Comparison of ENCODE assay signal across 8 cellular contexts in the genomic region with DNA sequence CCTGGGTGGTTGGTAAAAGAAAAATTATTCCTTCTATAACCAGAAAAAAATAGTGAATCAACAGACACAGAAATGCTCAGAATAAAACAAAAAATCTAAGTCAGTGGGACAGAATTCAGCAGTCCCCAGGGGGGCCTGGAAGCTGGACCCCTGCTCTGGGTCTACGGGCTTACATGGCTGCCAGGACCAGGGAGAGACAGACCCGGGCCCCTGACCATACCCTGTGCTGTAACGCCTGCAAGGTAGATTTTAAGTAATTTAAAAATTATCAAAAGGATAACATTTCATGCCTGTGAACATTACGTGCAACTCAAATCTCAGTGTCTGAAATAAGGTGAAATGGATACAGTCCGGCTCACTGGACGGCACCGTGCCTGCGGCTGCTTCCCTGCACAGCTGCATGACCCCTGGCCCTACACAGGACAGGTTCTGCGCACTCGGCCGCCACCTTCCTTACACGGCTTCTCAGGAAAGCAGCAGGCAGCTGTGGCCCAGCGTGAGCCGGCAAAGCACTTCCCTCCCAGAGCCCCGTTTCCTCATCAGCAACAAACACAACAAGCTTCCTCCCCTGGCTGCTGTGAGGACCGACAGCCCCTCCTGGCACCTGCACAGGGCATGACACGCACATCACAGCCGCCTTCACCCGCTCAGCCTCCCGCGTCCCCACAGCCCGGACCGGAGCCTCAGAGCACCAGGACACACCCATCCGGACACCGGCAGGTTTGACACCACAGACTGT. TPM values are rescaled to one million over a fixed set of nuclear protein-coding genes. Genes with fewer than 3 reads are reported as not detected.
DNase-seq lines count a peak whose midpoint lies in the region; ATAC-seq and TF ChIP-seq lines count a peak whose summit lies in the region.

No MANE protein-coding gene starts in this region.

- no peaks in the 10 kb centered on the region for H3K36me3 ChIP-seq in lower lobe of right lung
- H3K36me3 ChIP-seq in HAP-1 (replicated peaks): no peaks in the 10 kb centered on the region

- H3K4me1 Mint-ChIP-seq in T-cell: peaks cover 78 to 85% (median 85%) of the 10 kb centered on the region in 3 donors
- peaks cover 40% of the 10 kb centered on the region for H3K4me1 Mint-ChIP-seq in activated naive CD8-positive, alpha-beta T cell treated with anti-CD3 and anti-CD28 coated beads, Interleukin-2, amount 10 ng/mL, durations not matched to agents 7 days and 5 days
- peaks cover 81% of the 10 kb centered on the region for H3K4me1 Mint-ChIP-seq in stimulated activated naive CD8-positive, alpha-beta T cell treated with anti-CD3 and anti-CD28 coated beads, Interleukin-15, Interleukin-2, amounts not matched to agents 100 ng/mL and 50 ng/mL, for 24 hours (ENCODE audit: low read depth)

- intact Hi-C loops in lower lobe of right lung (cut with DNase I): no loop called here

- H3K27ac Mint-ChIP-seq in T-cell: peak overlapping the region; percentile 94 to 95
- H3K27ac Mint-ChIP-seq in activated naive CD8-positive, alpha-beta T cell treated with anti-CD3 and anti-CD28 coated beads, Interleukin-2, amount 10 ng/mL, durations not matched to agents 7 days and 5 days: peak overlapping the region; percentile 97
- H3K27ac Mint-ChIP-seq in stimulated activated naive CD8-positive, alpha-beta T cell treated with anti-CD3 and anti-CD28 coated beads, Interleukin-15, Interleukin-2, amounts not matched to agents 100 ng/mL and 50 ng/mL, for 24 hours: peak overlapping the region; percentile 70

- ATAC-seq in HG02798 (IDR thresholded peaks at IDR 0.05; ENCODE audit: poor library complexity, unreplicated experiment) (peak; percentile 59), T-cell (replicated peaks in 1 of 4) (peak; percentile 82 to 94 (median 89)), lower lobe of right lung (peak; percentile 55 to 71), HG03108 (IDR thresholded peaks at IDR 0.05; ENCODE audit: unreplicated experiment) (no peak)
- peak; percentile 93 for ATAC-seq in activated naive CD8-positive, alpha-beta T cell treated with anti-CD3 and anti-CD28 coated beads, Interleukin-2, amount 10 ng/mL, durations not matched to agents 7 days and 5 days (ENCODE audit: low read depth)

- no peak overlapping the region for H3K4me3 ChIP-seq in lower lobe of right lung
- no peak overlapping the region for H3K4me3 ChIP-seq in HAP-1

- H3K4me3 Mint-ChIP-seq in T-cell: peak overlapping the region; percentile 80 to 90 (median 85)
- H3K4me3 Mint-ChIP-seq in activated naive CD8-positive, alpha-beta T cell treated with anti-CD3 and anti-CD28 coated beads, Interleukin-2, amount 10 ng/mL, durations not matched to agents 7 days and 5 days: peak overlapping the region; percentile 88
- H3K4me3 Mint-ChIP-seq in stimulated activated naive CD8-positive, alpha-beta T cell treated with anti-CD3 and anti-CD28 coated beads, Interleukin-15, Interleukin-2, amounts not matched to agents 100 ng/mL and 50 ng/mL, for 24 hours: peak overlapping the region; percentile 72

- POLR2A ChIA-PET in T-cell (lab: Charles Lee): interaction anchor here (1.0 to 1.5 kb wide), 5 partner anchors 14 to 58 kb away, joined by 3 to 4 read pairs (median 4); no protein-coding TSS in a partner anchor
- POLR2A ChIA-PET in activated naive CD8-positive, alpha-beta T cell treated with anti-CD3 and anti-CD28 coated beads, Interleukin-2, amount 10 ng/mL, durations not matched to agents 7 days and 5 days (lab: Charles Lee): interaction anchor here (0.7 to 2.9 kb wide), 8 partner anchors 12 to 45 kb away, joined by 3 to 18 read pairs (median 6); partner anchors contain the start of gene RASA3

- no peaks in the 10 kb centered on the region for H3K27me3 ChIP-seq in lower lobe of right lung (ENCODE audit: low read depth)
- no peaks in the 10 kb centered on the region for H3K27me3 ChIP-seq in HAP-1 (ENCODE audit: low read depth)

- peaks cover 34% of the 10 kb centered on the region for H3K36me3 Mint-ChIP-seq in T-cell
- peaks cover 7% of the 10 kb centered on the region for H3K36me3 Mint-ChIP-seq in activated naive CD8-positive, alpha-beta T cell treated with anti-CD3 and anti-CD28 coated beads, Interleukin-2, amount 10 ng/mL, durations not matched to agents 7 days and 5 days
- H3K36me3 Mint-ChIP-seq in stimulated activated naive CD8-positive, alpha-beta T cell treated with anti-CD3 and anti-CD28 coated beads, Interleukin-15, Interleukin-2, amounts not matched to agents 100 ng/mL and 50 ng/mL, for 24 hours (ENCODE audit: low read depth): peaks cover 23% of the 10 kb centered on the region

- DNase-seq in COLO668 (lab: John Stamatoyannopoulos, UW; ENCODE audit: unreplicated experiment) (peak; percentile 93), T-cell (peak; percentile 58 to 89 (median 81)), lower lobe of right lung (peak; percentile 78), HAP-1 (ENCODE audit: low spot score in 2 of 2) (no peak)
- DNase-seq in activated naive CD8-positive, alpha-beta T cell treated with anti-CD3 and anti-CD28 coated beads, Interleukin-2, amount 10 ng/mL, durations not matched to agents 7 days and 5 days: peak; percentile 76

- in situ Hi-C loops in HAP-1 (cut with MboI; ENCODE audit: low sequenced_read_pairs): no loop called here

- TF ChIP-seq CTCF in lower lobe of right lung (IDR thresholded peaks at IDR 0.05): peak; percentile 26

- H3K27ac ChIP-seq in lower lobe of right lung: peak overlapping the region; percentile 56

- H3K4me1 ChIP-seq in lower lobe of right lung (peaks cover 46% of the 10 kb centered on the region), HAP-1 (peaks cover 2% of the 10 kb centered on the region; the same call in 1 of the 2 replicates)

- H3K27me3 Mint-ChIP-seq in T-cell: no peaks in the 10 kb centered on the region
- H3K27me3 Mint-ChIP-seq in activated naive CD8-positive, alpha-beta T cell treated with anti-CD3 and anti-CD28 coated beads, Interleukin-2, amount 10 ng/mL, durations not matched to agents 7 days and 5 days: no peaks in the 10 kb centered on the region
- no peaks in the 10 kb centered on the region for H3K27me3 Mint-ChIP-seq in stimulated activated naive CD8-positive, alpha-beta T cell treated with anti-CD3 and anti-CD28 coated beads, Interleukin-15, Interleukin-2, amounts not matched to agents 100 ng/mL and 50 ng/mL, for 24 hours

- CTCF ChIA-PET in T-cell (lab: Charles Lee): interaction anchor here in 1 of 2 donors (0.6 to 1.8 kb wide), 7 partner anchors 8 to 493 kb away, joined by 3 to 10 read pairs (median 5); no protein-coding TSS in a partner anchor

- no peaks in the 10 kb centered on the region for H3K9me3 Mint-ChIP-seq in T-cell
- H3K9me3 Mint-ChIP-seq in activated naive CD8-positive, alpha-beta T cell treated with anti-CD3 and anti-CD28 coated beads, Interleukin-2, amount 10 ng/mL, durations not matched to agents 7 days and 5 days: no peaks in the 10 kb centered on the region
- H3K9me3 Mint-ChIP-seq in stimulated activated naive CD8-positive, alpha-beta T cell treated with anti-CD3 and anti-CD28 coated beads, Interleukin-15, Interleukin-2, amounts not matched to agents 100 ng/mL and 50 ng/mL, for 24 hours: no peaks in the 10 kb centered on the region

- H3K9me3 ChIP-seq in lower lobe of right lung (no peaks in the 10 kb centered on the region), HAP-1 (no peaks in the 10 kb centered on the region)

RNA-seq across cellular contexts. Expression of gene RASA3, which starts 22.2 kb away (rescaled TPM):
- 100 to 1,000 TPM; 223 to 267 (median 238) TPM for total RNA-seq in T-cell
- total RNA-seq in activated naive CD8-positive, alpha-beta T cell treated with anti-CD3 and anti-CD28 coated beads, Interleukin-2, amount 10 ng/mL, durations not matched to agents 7 days and 5 days: 10 to 100 TPM; 65.6 to 73.9 TPM
- total RNA-seq in lower lobe of right lung: 19.1 TPM

Comparison
In these comparisons a context has a peak if more than half of its experiments do, and no peak if none do; other contexts are left out.
1. DNase-seq: peak in COLO668 (single experiment), T-cell (34 of 34), activated naive CD8-positive, alpha-beta T cell treated with anti-CD3 and anti-CD28 coated beads, Interleukin-2, amount 10 ng/mL, durations not matched to agents 7 days and 5 days (single experiment) and lower lobe of right lung (single experiment); none in HAP-1 (0 of 2).
2. Peak in every context shown above with its lines, with median percentiles within 50 percentile points of each other: H3K27ac Mint-ChIP-seq and H3K4me3 Mint-ChIP-seq.